Comparison of ENCODE assay signal across 25 cellular contexts in the genomic region with DNA sequence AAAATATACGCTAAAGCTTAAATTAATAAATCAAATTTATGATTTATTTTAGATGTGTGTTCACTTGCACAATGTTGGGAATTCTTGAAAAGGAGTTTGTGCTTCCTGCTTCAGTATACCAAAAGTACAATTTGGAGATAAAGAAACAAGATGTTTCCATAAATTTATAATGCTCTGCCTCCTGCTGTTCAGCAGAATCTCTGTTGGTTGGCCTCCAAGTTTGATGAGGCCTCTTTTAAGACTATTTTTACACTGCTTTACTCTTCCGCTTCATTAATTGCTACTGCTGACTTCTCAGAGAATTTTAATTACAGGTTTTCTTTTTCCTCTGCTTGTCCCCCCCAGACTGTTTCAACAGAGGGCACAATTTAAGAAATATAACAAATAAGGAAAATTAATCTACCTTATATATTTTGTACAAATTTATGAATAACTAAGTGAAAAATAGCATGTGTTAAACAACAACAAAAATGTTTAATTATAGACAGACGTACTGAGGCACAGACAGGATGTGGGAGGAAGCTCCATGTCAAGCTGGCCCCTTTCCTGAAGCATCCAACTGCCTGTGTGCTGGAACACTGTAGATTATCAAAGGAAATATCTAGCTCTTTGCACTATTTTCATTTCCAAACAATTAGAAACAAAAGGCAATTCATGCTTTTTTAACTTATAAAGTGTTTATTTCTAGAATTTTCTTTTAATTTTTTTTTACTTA.
A peak's percentile ranks its signal among the peaks of the same experiment; 100 is the strongest.
DNase-seq lines count a peak whose midpoint lies in the region; ATAC-seq and TF ChIP-seq lines count a peak whose summit lies in the region.
"Had no signal": no experiment of that assay in that cellular context is flagged by ENCODE, and none has a peak within 500 bp of the region (broad histone marks: within the 10 kb centered on the region; RNA-seq: fewer than 3 reads in every experiment).

No MANE protein-coding gene starts in this region.

- TF ChIP-seq CTCF in DOHH2 (IDR thresholded peaks at IDR 0.05; ENCODE audit: low read depth, low read length, poor library complexity, severe bottlenecking) (no peak), retinal pigment epithelial cell (conservative IDR thresholded peaks at IDR 0.05; ENCODE audit: low read depth, low read length) (no peak)

- H3K4me2 ChIP-seq in DOHH2 (ENCODE audit: low read length) = peak overlapping the region; percentile 47

- no peaks in the 10 kb centered on the region for H4K20me1 ChIP-seq in DOHH2 (ENCODE audit: control insufficient read depth, insufficient read depth, low read depth, low read length)

- no peaks in the 10 kb centered on the region for H3K79me2 ChIP-seq in DOHH2 (ENCODE audit: control insufficient read depth, low read length)

- H3K9me2 ChIP-seq in DOHH2 (replicated peaks; ENCODE audit: control insufficient read depth, low read length) = no peaks in the 10 kb centered on the region

- H3K36me3 ChIP-seq in DOHH2 (ENCODE audit: control insufficient read depth, low read length) = no peaks in the 10 kb centered on the region
- H3K36me3 ChIP-seq: pancreas, sigmoid colon had no signal

- ATAC-seq in GM18517 (IDR thresholded peaks at IDR 0.05; ENCODE audit: unreplicated experiment) = no peak
- ATAC-seq: activated CD8-positive, alpha-beta T cell treated with anti-CD3 and anti-CD28 coated beads, Interleukin-2, amount 10 ng/mL, durations not matched to agents 7 days and 5 days; activated T-cell treated with anti-CD3 and anti-CD28 coated beads, Interleukin-2, amount 50 U/mL, for 4 hours; K562; pancreas had no signal

- no peaks in the 10 kb centered on the region for H3K27me3 ChIP-seq in DOHH2 (ENCODE audit: control insufficient read depth, low read length)
- H3K27me3 ChIP-seq: pancreas, sigmoid colon had no signal

- H3K9me3 ChIP-seq in DOHH2 (ENCODE audit: control insufficient read depth, insufficient read depth, low read length) = peaks cover 3% of the 10 kb centered on the region; the same call in 1 of the 2 replicates
- H3K9me3 ChIP-seq: pancreas, sigmoid colon had no signal

- in situ Hi-C loops in KBM-7 (cut with MboI; ENCODE audit: low pct_unique_long_range_greater_than_20kb, low sequenced_read_pairs) = no loop called here

- peak overlapping the region; percentile 61 for H3K27ac ChIP-seq in DOHH2 (ENCODE audit: low read depth, low read length)
- H3K27ac ChIP-seq: pancreas, sigmoid colon had no signal

- H3K4me1 ChIP-seq in DOHH2 (ENCODE audit: control insufficient read depth, low read length) = peaks cover 55% of the 10 kb centered on the region
- H3K4me1 ChIP-seq: pancreas, sigmoid colon had no signal

- DNase-seq in KBM-7 = peak; percentile 35
- DNase-seq in dermis microvascular lymphatic vessel endothelial cell (ENCODE audit: low read depth in 2 of 2) = peak; percentile 3 to 12
- DNase-seq in retinal pigment epithelial cell (ENCODE audit: low read depth) = peak; percentile 5
- no peak for DNase-seq in nucleus accumbens (lab: John Stamatoyannopoulos, UW)
- DNase-seq in activated naive CD4-positive, alpha-beta T cell (lab: John Stamatoyannopoulos, UW) = no peak
- DNase-seq: activated CD8-positive, alpha-beta T cell treated with anti-CD3 and anti-CD28 coated beads, Interleukin-2, amount 10 ng/mL, durations not matched to agents 7 days and 5 days; activated naive CD4-positive, alpha-beta T cell treated with anti-CD3 and anti-CD28 coated beads, Interleukin-2, amount 50 U/mL, for 16 hours; activated T-cell treated with anti-CD3 and anti-CD28 coated beads, Interleukin-2, amount 50 U/mL, for 4 hours; aorta; C1 segment of cervical spinal cord; hippocampal formation; islet precursor cell; mammary epithelial cell; NCI-H1048; NCI-H2107; NCI-H774; OCI-M1; pancreas; SHP77 treated with DMSO at 0.1 percent for 48 hours; sigmoid colon; stimulated activated naive CD4-positive, alpha-beta T cell; T-helper 2 cell had no signal

- H3F3A ChIP-seq in DOHH2 (ENCODE audit: control insufficient read depth, insufficient read depth) = no peaks in the 10 kb centered on the region

- H3K4me3 ChIP-seq in DOHH2 (ENCODE audit: low read length) (peak overlapping the region; percentile 34), retinal pigment epithelial cell (ENCODE audit: low read length) (no peak overlapping the region)
- H3K4me3 ChIP-seq: K562, pancreas, sigmoid colon had no signal

Comparison
In these comparisons a context has a peak if more than half of its experiments do, and no peak if none do; other contexts are left out.
1. DNase-seq: peak in KBM-7 (single experiment), dermis microvascular lymphatic vessel endothelial cell (2 of 2) and retinal pigment epithelial cell (single experiment); none in nucleus accumbens (0 of 56) and activated naive CD4-positive, alpha-beta T cell (0 of 4).